8 cellular contexts compared by ENCODE assay signal in genomic region chr12:89542912-89543592, GRCh38. TPM values are rescaled to one million over a fixed set of nuclear protein-coding genes. Genes with fewer than 3 reads are reported as not detected.
DNase-seq lines count a peak whose midpoint lies in the region; ATAC-seq, FAIRE-seq and TF ChIP-seq lines count a peak whose summit lies in the region.

No MANE protein-coding gene starts in this region.

- DNase-seq in AG20443 (ENCODE audit: low spot score) (peak; percentile 82), NCI-H2196 treated with DMSO at 0.1 percent for 48 hours (lab: John Stamatoyannopoulos, UW; ENCODE audit: unreplicated experiment) (peak; percentile 61), WTC11 (ENCODE audit: low spot score) (peak; percentile 70), bronchial epithelial cell (ENCODE audit: low read depth) (peak; percentile 74), kidney epithelial cell (ENCODE audit: low read depth) (no peak)
- DNase-seq in stimulated activated CD4-positive, alpha-beta T cell treated with anti-CD3 and anti-CD28 coated beads, TNF-alpha, amount 100 ng/mL, for 1 hour (ENCODE audit: low read depth in 3 of 3, low spot score in 1 of 3): peak; percentile 18 to 27 (median 26)

- ATAC-seq in GM18907 (IDR thresholded peaks at IDR 0.05; ENCODE audit: unreplicated experiment) (peak; percentile 81), HG03108 (IDR thresholded peaks at IDR 0.05; ENCODE audit: unreplicated experiment) (peak; percentile 71), WTC11 (peak; percentile 83)

- no peak overlapping the region for H3K4me3 Mint-ChIP-seq in WTC11

- no peaks in the 10 kb centered on the region for H3K9me3 Mint-ChIP-seq in WTC11

- no peak for FAIRE-seq in bronchial epithelial cell (lab: Jason Lieb, UNC)

- H3K36me3 ChIP-seq in bronchial epithelial cell (ENCODE audit: control insufficient read depth, insufficient read depth, low read length) (no peaks in the 10 kb centered on the region), kidney epithelial cell (ENCODE audit: control insufficient read depth, insufficient read depth, low read length) (no peaks in the 10 kb centered on the region)

- CTCF ChIA-PET in WTC11 (lab: Charles Lee): interaction anchor here (0.8 to 2.7 kb wide), 6 partner anchors 66 to 621 kb away, joined by 3 to 13 read pairs (median 3); no protein-coding TSS in a partner anchor

- peaks cover 9% of the 10 kb centered on the region for H3K4me1 Mint-ChIP-seq in WTC11

- no peak overlapping the region for H3K4me3 ChIP-seq in bronchial epithelial cell (ENCODE audit: low read depth, low read length)
- no peak overlapping the region for H3K4me3 ChIP-seq in kidney epithelial cell (ENCODE audit: low read depth, low read length)

- POLR2A ChIA-PET in WTC11 (lab: Charles Lee): no interaction called here

- no peaks in the 10 kb centered on the region for H3K36me3 Mint-ChIP-seq in WTC11

- no peaks in the 10 kb centered on the region for H3K27me3 Mint-ChIP-seq in WTC11 (ENCODE audit: low read depth)

- H3K27me3 ChIP-seq in bronchial epithelial cell (ENCODE audit: control insufficient read depth, insufficient read depth, low read length): no peaks in the 10 kb centered on the region
- no peaks in the 10 kb centered on the region for H3K27me3 ChIP-seq in kidney epithelial cell (ENCODE audit: control insufficient read depth, insufficient read depth, low read length)

- no peak overlapping the region for H3K27ac Mint-ChIP-seq in WTC11

- TF ChIP-seq CTCF in WTC11 (IDR thresholded peaks at IDR 0.05) (peak; percentile 69), bronchial epithelial cell (IDR thresholded peaks at IDR 0.05; ENCODE audit: insufficient read depth, low read length, severe bottlenecking) (peak; percentile 88), kidney epithelial cell (IDR thresholded peaks at IDR 0.05; ENCODE audit: insufficient read depth, low read length, poor library complexity, severe bottlenecking) (peak; percentile 91)

TF ChIP-seq in WTC11, 78 proteins besides CTCF, POLR2A, EP300 and RAD21:
- TF ChIP-seq AFF4 (CRISPR knock-in tag; IDR thresholded peaks at IDR 0.05; ENCODE audit: borderline replicate concordance) (no peak), ZNF121 (CRISPR knock-in tag; IDR thresholded peaks at IDR 0.05) (no peak), GTF2I (CRISPR knock-in tag; conservative IDR thresholded peaks at IDR 0.05) (no peak)

RNA-seq across cellular contexts. Expression of gene POC1B, which starts 17.2 kb away (rescaled TPM):
- total RNA-seq in WTC11 (2021) (17.8 to 22.2 TPM (median 21.3 TPM) in 3 replicates), bronchial epithelial cell (12.6 and 16.6 TPM in 2 replicates), kidney epithelial cell (18.4 and 22.7 TPM in 2 replicates)

RNA-seq across cellular contexts. Expression of gene GALNT4, which starts 18.5 kb away (rescaled TPM):
- total RNA-seq in WTC11 (2021) (2.9 to 3.9 TPM (median 3.2 TPM) in 3 replicates), bronchial epithelial cell (9.7 and 10.8 TPM in 2 replicates), kidney epithelial cell (4.0 and 4.1 TPM in 2 replicates)
